In genomic region chr1:211606914-211607751, GRCh38 we compare ENCODE assay signal across 1 cellular context.
TF ChIP-seq lines count a peak whose summit lies in the region.

No MANE protein-coding gene starts in this region.

TF ChIP-seq in HEK293, 187 proteins besides CTCF, POLR2A, EP300 and RAD21 (continued from another document):
- TF ChIP-seq ZNF280C (tag by site-specific recombination; IDR thresholded peaks at IDR 0.05) (no peak), SCRT2 (tag by site-specific recombination; IDR thresholded peaks at IDR 0.05) (peak; percentile 59), ZNF514 (tag by site-specific recombination; IDR thresholded peaks at IDR 0.05) (no peak), ZNF571 (tag by site-specific recombination; IDR thresholded peaks at IDR 0.05) (no peak), ZBTB21 (tag by site-specific recombination; IDR thresholded peaks at IDR 0.05) (no peak), ZBTB7A (tag by site-specific recombination; IDR thresholded peaks at IDR 0.05; ENCODE audit: low read depth) (no peak), SETDB1 (IDR thresholded peaks at IDR 0.05; ENCODE audit: insufficient read length, low read length) (no peak), HOXC10 (CRISPR knock-in tag; IDR thresholded peaks at IDR 0.05) (no peak)
